ENCODE assay signal across 8 cellular contexts in the genomic region with DNA sequence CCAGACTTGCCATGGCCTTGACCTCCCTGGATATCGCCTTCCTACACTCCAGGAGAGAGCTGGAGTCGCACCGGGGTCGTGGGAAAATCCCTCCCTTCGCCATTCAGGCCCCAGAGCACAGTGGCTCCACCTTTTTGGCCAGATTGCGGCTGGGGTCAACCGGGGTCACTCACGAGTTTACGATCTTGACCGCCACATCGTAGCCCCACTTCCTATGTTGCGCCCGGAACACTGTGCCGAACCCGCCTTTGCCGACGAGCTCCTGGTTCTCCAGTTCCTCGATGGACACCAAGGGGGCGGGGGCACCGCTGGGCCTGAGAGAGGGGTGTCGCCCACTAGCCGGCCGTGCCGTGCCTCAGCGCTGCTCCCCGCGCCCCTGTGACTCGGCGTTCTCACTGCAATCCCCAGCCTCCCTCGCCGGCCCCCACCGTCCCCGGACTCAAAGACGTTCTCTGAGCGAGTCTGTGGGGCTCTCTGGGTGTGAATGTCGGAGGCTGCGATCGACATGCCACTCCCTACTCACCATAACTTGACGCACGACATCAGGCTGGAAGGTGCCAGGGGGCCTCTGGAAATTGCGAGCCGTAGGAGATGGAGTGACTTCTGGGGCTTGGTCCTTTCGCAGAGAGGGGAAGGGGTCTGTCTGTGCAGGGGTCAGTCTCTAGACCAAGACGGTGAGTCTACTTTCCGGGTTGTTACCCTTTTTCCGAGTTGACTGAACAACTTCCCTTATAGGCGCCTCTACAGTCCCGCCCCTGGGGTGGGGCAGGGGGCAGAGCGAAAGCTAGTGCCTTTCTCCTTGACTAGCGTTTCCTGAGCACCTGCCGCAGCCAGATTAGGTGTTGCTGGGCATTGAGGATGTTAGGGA. TPM values are rescaled to one million over a fixed set of nuclear protein-coding genes. Genes with fewer than 3 reads are reported as not detected.
DNase-seq lines count a peak whose midpoint lies in the region; ATAC-seq and TF ChIP-seq lines count a peak whose summit lies in the region.

A gene (minus strand): TSS at position 708 of the 868 bp plus-strand sequence. CDS start 165 bp downstream, at position 543.

- no peaks in the 10 kb centered on the region for H3K79me2 ChIP-seq in hepatocyte

- peaks cover 6% of the 10 kb centered on the region; the same call in 1 of the 2 replicates for H3K4me1 ChIP-seq in ES-I3 (ENCODE audit: insufficient read depth, low read length)
- peaks cover 13% of the 10 kb centered on the region for H3K4me1 ChIP-seq in hepatocyte (ENCODE audit: insufficient read depth)

- DNase-seq in NCI-H510A treated with DMSO at 0.1 percent for 48 hours (lab: John Stamatoyannopoulos, UW) (peak; percentile 68), hepatocyte (ENCODE audit: low spot score) (peak; percentile 70), C1 segment of cervical spinal cord (lab: John Stamatoyannopoulos, UW) (no peak), NCI-H1436 (lab: John Stamatoyannopoulos, UW) (no peak)
- peak; percentile 90 for DNase-seq in activated effector memory CD4-positive, alpha-beta T cell treated with anti-CD3 and anti-CD28 coated beads, Interleukin-2, amount 50 U/mL, for 16 hours
- DNase-seq in stimulated activated CD4-positive, alpha-beta T cell treated with anti-CD3 and anti-CD28 coated beads, Interleukin-12 subunit alpha, Interleukin-12 subunit beta, amount 100 ng/mL, for 4 hours, result peak; percentile 66

- peak within 1 kb of the TSS; percentile 37 for H3K4me3 ChIP-seq in hepatocyte

- H2AFZ ChIP-seq in hepatocyte, result peak within 1 kb of the TSS; percentile 55

- H3K27ac ChIP-seq in hepatocyte, result no peak within 1 kb of the TSS

- no peaks in the 10 kb centered on the region for H4K20me1 ChIP-seq in hepatocyte (ENCODE audit: insufficient read depth, poor library complexity, severe bottlenecking)

- H3K9me3 ChIP-seq in ES-I3 (ENCODE audit: control insufficient read depth, insufficient read depth, low read length), result no peaks in the 10 kb centered on the region
- no peaks in the 10 kb centered on the region for H3K9me3 ChIP-seq in hepatocyte (ENCODE audit: low read depth)

- peak within 1 kb of the TSS; percentile 65 for H3K9ac ChIP-seq in ES-I3 (ENCODE audit: low read depth, low read length)

- 12% methylated on average over 40 of the region's 51 CpGs for WGBS in hepatocyte (ENCODE audit: low lambda C conversion rate, missing lambda C conversion rate)

- H3K4me2 ChIP-seq in hepatocyte, result peak within 1 kb of the TSS; percentile 83

- TF ChIP-seq CTCF in hepatocyte (IDR thresholded peaks at IDR 0.05; ENCODE audit: poor library complexity), result no peak

- no peaks in the 10 kb centered on the region for H3K9me2 ChIP-seq in hepatocyte (replicated peaks; ENCODE audit: insufficient read depth)

- H3K36me3 ChIP-seq in ES-I3 (ENCODE audit: insufficient read depth, low read length) (no peaks in the 10 kb centered on the region), hepatocyte (replicated peaks; ENCODE audit: insufficient read depth, low read depth) (no peaks in the 10 kb centered on the region)

- peaks cover 47% of the 10 kb centered on the region for H3K27me3 ChIP-seq in hepatocyte

- peak; percentile 93 for ATAC-seq in GM21786 (IDR thresholded peaks at IDR 0.05; ENCODE audit: unreplicated experiment)

RNA-seq across cellular contexts. Expression of the gene that starts here (rescaled TPM):
- total RNA-seq in hepatocyte, result 4.8 and 9.1 TPM in 2 replicates
- 7.0 and 7.4 TPM in 2 replicates for polyA plus RNA-seq in hepatocyte

Comparison
In these comparisons a context has a peak if more than half of its experiments do, and no peak if none do; other contexts are left out.
1. DNase-seq: peak in NCI-H510A treated with DMSO at 0.1 percent for 48 hours (single experiment), activated effector memory CD4-positive, alpha-beta T cell treated with anti-CD3 and anti-CD28 coated beads, Interleukin-2, amount 50 U/mL, for 16 hours (single experiment), hepatocyte (single experiment) and stimulated activated CD4-positive, alpha-beta T cell treated with anti-CD3 and anti-CD28 coated beads, Interleukin-12 subunit alpha, Interleukin-12 subunit beta, amount 100 ng/mL, for 4 hours (single experiment); none in C1 segment of cervical spinal cord (0 of 14) and NCI-H1436 (single experiment).